ENCODE assay signal across 8 cellular contexts in the genomic region with DNA sequence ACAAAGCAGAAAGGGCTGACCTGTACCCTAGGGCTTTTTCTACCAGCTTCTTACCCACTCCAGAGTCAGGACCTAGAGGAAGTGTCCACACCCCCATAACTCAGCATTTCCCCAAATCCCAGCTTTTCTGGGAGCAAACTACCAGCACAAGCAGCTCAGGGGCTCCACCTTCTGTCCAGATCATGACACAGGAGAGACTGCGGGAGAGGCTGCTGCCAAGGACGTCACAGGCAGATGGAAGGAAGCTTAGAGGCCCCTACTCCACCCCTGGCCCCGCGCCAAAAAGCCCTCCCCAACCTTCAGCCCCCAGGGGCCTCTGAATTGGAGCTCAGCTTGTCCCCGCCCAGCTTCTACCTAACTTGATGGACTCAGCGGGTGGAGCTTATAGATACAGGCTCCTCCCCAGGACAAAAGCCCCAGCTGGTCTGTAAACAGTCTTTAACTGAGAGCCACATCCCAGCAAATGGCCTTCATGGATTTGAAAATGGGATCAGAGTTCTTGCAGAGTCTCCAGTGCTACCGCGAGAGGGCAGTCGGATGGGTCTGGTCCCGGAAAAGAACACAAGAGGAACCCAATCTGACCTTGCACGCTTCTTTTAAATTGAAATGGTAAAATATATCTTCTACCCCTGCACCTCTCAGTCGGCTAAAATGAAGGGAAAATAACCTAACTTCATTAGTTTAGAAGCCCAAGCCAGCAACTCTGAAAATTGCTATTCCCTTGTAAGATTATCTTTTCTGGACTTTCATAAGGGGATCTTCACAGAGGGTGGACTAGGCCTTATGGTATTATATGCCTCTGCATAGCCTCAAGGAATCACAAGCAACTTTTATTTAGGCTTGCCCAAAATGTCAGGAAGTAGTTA. TPM values are rescaled to one million over a fixed set of nuclear protein-coding genes. Genes with fewer than 3 reads are reported as not detected.
DNase-seq lines count a peak whose midpoint lies in the region; ATAC-seq and TF ChIP-seq lines count a peak whose summit lies in the region.

No MANE protein-coding gene starts in this region.

- in situ Hi-C loops in IMR-90 (cut with MboI; ENCODE audit: low sequenced_read_pairs) = loop anchor here (10.0 kb wide), 1 partner anchor 368 kb away; a partner anchor contains a TSS

- peaks cover 38% of the 10 kb centered on the region for H4K20me1 ChIP-seq in IMR-90 (ENCODE audit: insufficient read depth, low read length)

- peak overlapping the region; percentile 62 for H4K5ac ChIP-seq in IMR-90 (ENCODE audit: low read depth, low read length)

- H3K27me3 ChIP-seq in IMR-90 (ENCODE audit: control insufficient read depth, insufficient read depth, low read length) (no peaks in the 10 kb centered on the region), muscle layer of duodenum (ENCODE audit: low read depth, low read length) (no peaks in the 10 kb centered on the region)

- WGBS in IMR-90 (ENCODE audit: extremely low coverage in 2 of 2, insufficient read length in 1 of 2), 2 experiments = 0% methylated on average over 1 of the region's 12 CpGs; no CpG with 5 or more reads in 1 of the 2 experiments

- peak overlapping the region; percentile 69 to 98; a peak in 3 of 4 replicates for H4K8ac ChIP-seq in IMR-90 (ENCODE audit: low read depth in 2 of 2, low read length in 2 of 2)

- H3K27me3 Mint-ChIP-seq in activated T-cell treated with anti-CD3 and anti-CD28 coated beads, Interleukin-2, amount 50 U/mL, for 4 hours (ENCODE audit: low read depth) = no peaks in the 10 kb centered on the region

- peak overlapping the region; percentile 94 for H3K4me2 ChIP-seq in IMR-90 (ENCODE audit: low read depth, low read length)

- DNase-seq in DMS153 treated with DMSO at 0.1 percent for 48 hours (lab: John Stamatoyannopoulos, UW; ENCODE audit: unreplicated experiment) (peak; percentile 99), IMR-90 (peak; percentile 100), OCI-M2 (lab: John Stamatoyannopoulos, UW; ENCODE audit: unreplicated experiment) (peak; percentile 98)
- peak; percentile 84 for DNase-seq in activated T-cell treated with anti-CD3 and anti-CD28 coated beads, Interleukin-2, amount 50 U/mL, for 4 hours
- peak; percentile 72 to 95 for DNase-seq in stimulated activated CD8-positive, alpha-beta memory T cell treated with anti-CD3 and anti-CD28 coated beads, Interleukin-7, amount 100 ng/mL, for 48 hours (ENCODE audit: extremely low read depth in 1 of 2, low read depth in 1 of 2)

- peak; percentile 82 for TF ChIP-seq CTCF in IMR-90 (conservative IDR thresholded peaks at IDR 0.05; ENCODE audit: low read depth, low read length)

- H4K91ac ChIP-seq in IMR-90 (ENCODE audit: insufficient read depth, low read depth, low read length) = peak overlapping the region; percentile 98

- peaks cover 54% of the 10 kb centered on the region for H3K4me1 Mint-ChIP-seq in activated T-cell treated with anti-CD3 and anti-CD28 coated beads, Interleukin-2, amount 50 U/mL, for 4 hours (ENCODE audit: low read depth)

- H3K9me3 ChIP-seq in IMR-90 (ENCODE audit: control insufficient read depth, insufficient read depth, low read length) (no peaks in the 10 kb centered on the region), muscle layer of duodenum (ENCODE audit: control insufficient read depth in 1 of 2, low read length in 2 of 2) (no peaks in the 10 kb centered on the region)

- peak overlapping the region; percentile 96 for H2AFZ ChIP-seq in IMR-90 (replicated peaks; ENCODE audit: low read length, poor library complexity)

- POLR2A ChIA-PET in IMR-90 (lab: Charles Lee; ENCODE audit: unreplicated experiment) = interaction anchor here (1.0 to 1.4 kb wide), 6 partner anchors 9 to 115 kb away, joined by 3 to 7 read pairs (median 6); a partner anchor contains a TSS

- H3K27ac ChIP-seq in IMR-90 (ENCODE audit: insufficient read depth, low read length) (peak overlapping the region; percentile 84), muscle layer of duodenum (ENCODE audit: low read length) (peak overlapping the region; percentile 98)

- CTCF ChIA-PET in IMR-90 (lab: Yijun Ruan, JAX) = interaction anchor here (0.5 to 2.5 kb wide), 40 partner anchors 9 to 528 kb away, joined by 3 to 27 read pairs (median 4); a partner anchor contains a TSS

- peaks cover 22% of the 10 kb centered on the region for H3K36me3 Mint-ChIP-seq in activated T-cell treated with anti-CD3 and anti-CD28 coated beads, Interleukin-2, amount 50 U/mL, for 4 hours (ENCODE audit: insufficient read depth)

- peak overlapping the region; percentile 45 for H2BK20ac ChIP-seq in IMR-90 (ENCODE audit: low read depth, low read length)

- H2AK9ac ChIP-seq in IMR-90 (replicated peaks; ENCODE audit: low read depth, low read length, poor library complexity) = peak overlapping the region; percentile 100

- peak overlapping the region; percentile 96 for H3K4me3 Mint-ChIP-seq in activated T-cell treated with anti-CD3 and anti-CD28 coated beads, Interleukin-2, amount 50 U/mL, for 4 hours

- peak overlapping the region; percentile 69 for H3K4me3 ChIP-seq in IMR-90 (ENCODE audit: insufficient read depth, low read depth, low read length)
- peak overlapping the region; percentile 80 to 89 for H3K4me3 ChIP-seq in muscle layer of duodenum (ENCODE audit: low read depth in 1 of 2, low read length in 2 of 2)

- peak overlapping the region; percentile 98 for H3K4ac ChIP-seq in IMR-90 (ENCODE audit: low read depth, low read length)

- intact Hi-C loops in IMR-90 (cut with micrococcal nuclease) = loop anchor here (1.0 to 5.0 kb wide), 4 partner anchors 40 to 124 kb away; a partner anchor contains a TSS

- H3K4me1 ChIP-seq in IMR-90 (ENCODE audit: control insufficient read depth, insufficient read depth, low read length) (peaks cover 10% of the 10 kb centered on the region), muscle layer of duodenum (ENCODE audit: control insufficient read depth in 1 of 2, insufficient read depth in 2 of 2, low read length in 2 of 2) (peaks cover 22 to 47% of the 10 kb centered on the region in 2 donors)

- dilution Hi-C loops in IMR-90 (cut with HindIII; ENCODE audit: low sequenced_read_pairs, unreplicated experiment) = no loop called here

- peak overlapping the region; percentile 87 for H2BK5ac ChIP-seq in IMR-90 (ENCODE audit: low read depth, low read length, poor library complexity, severe bottlenecking)

- peaks cover 14% of the 10 kb centered on the region for H3K9me1 ChIP-seq in IMR-90 (ENCODE audit: insufficient read depth, low read length)

- peaks cover 16 to 45% of the 10 kb centered on the region in 2 experiments for H3K79me1 ChIP-seq in IMR-90 (ENCODE audit: low read depth in 1 of 2, low read length in 2 of 2)

- H3K36me3 ChIP-seq in IMR-90 (ENCODE audit: control insufficient read depth, insufficient read depth, low read length) (peaks cover 27% of the 10 kb centered on the region), muscle layer of duodenum (ENCODE audit: control insufficient read depth in 1 of 2, insufficient read depth in 2 of 2, low read length in 2 of 2) (peaks cover 30 to 37% of the 10 kb centered on the region in 2 donors)

- peak overlapping the region; percentile 94 for H3K56ac ChIP-seq in IMR-90 (ENCODE audit: extremely low read depth, insufficient read depth, low read length)

- BruUV-seq in IMR-90 (replicated peaks; lab: Mats Ljungman, UMichigan) = no TSS peak

- ATAC-seq in GM21528 (IDR thresholded peaks at IDR 0.05; ENCODE audit: low FRiP score, unreplicated experiment) (peak; percentile 58), IMR-90 (ENCODE audit: low read depth) (peak; percentile 81), esophagus mucosa (peak; percentile 77)
- ATAC-seq in activated T-cell treated with anti-CD3 and anti-CD28 coated beads, Interleukin-2, amount 50 U/mL, for 4 hours = peak; percentile 60 to 65

- peak overlapping the region; percentile 76 for H3K9ac ChIP-seq in IMR-90 (ENCODE audit: low read depth, low read length)

- peak overlapping the region; percentile 85 for H2BK120ac ChIP-seq in IMR-90 (ENCODE audit: low read depth, low read length)

- H3K14ac ChIP-seq in IMR-90 (replicated peaks; ENCODE audit: low read depth, low read length) = peak overlapping the region; percentile 85

- H3K18ac ChIP-seq in IMR-90 (ENCODE audit: low read depth, low read length) = peak overlapping the region; percentile 60

- no peak for TF ChIP-seq POLR2A in IMR-90 (IDR thresholded peaks at IDR 0.05; ENCODE audit: low read depth, low read length)

- H3K9me3 Mint-ChIP-seq in activated T-cell treated with anti-CD3 and anti-CD28 coated beads, Interleukin-2, amount 50 U/mL, for 4 hours = no peaks in the 10 kb centered on the region

- peak overlapping the region; percentile 98 for H2AK5ac ChIP-seq in IMR-90 (ENCODE audit: low read depth, low read length)

- peak; percentile 79 for TF ChIP-seq RAD21 in IMR-90 (IDR thresholded peaks at IDR 0.05; ENCODE audit: low read length)

- H3K23ac ChIP-seq in IMR-90 (ENCODE audit: low read depth, low read length) = peak overlapping the region; percentile 92

- peak overlapping the region; percentile 60; the same call in 2 of the 3 replicates for H2BK15ac ChIP-seq in IMR-90 (ENCODE audit: low read depth, low read length)

TF ChIP-seq in IMR-90, 13 proteins besides CTCF, POLR2A, EP300 and RAD21 (continues in another document):
- TF ChIP-seq SMC3 (IDR thresholded peaks at IDR 0.05; ENCODE audit: low read depth, low read length) (peak; percentile 46), CHD1 (IDR thresholded peaks at IDR 0.05; ENCODE audit: low read depth, low read length) (no peak), MXI1 (IDR thresholded peaks at IDR 0.05; ENCODE audit: borderline replicate concordance, low read depth, low read length) (0 out of 2 replicates have a peak, but pooled peaks have one; percentile 17), CEBPB (IDR thresholded peaks at IDR 0.05; ENCODE audit: low read depth, low read length) (no peak)

RNA-seq across cellular contexts. Expression of a gene that starts 6.8 kb away (rescaled TPM):
- 15.4 and 15.6 TPM in 2 replicates for total RNA-seq in IMR-90 (2012; rRNA removed)
- 42.8 and 48.6 TPM in 2 replicates for polyA plus RNA-seq in IMR-90 (2012; rRNA removed)
- 12.8 and 18.2 TPM in 2 replicates for polyA plus RNA-seq in IMR-90 (2012; cell fraction: cytosol; rRNA removed)
- polyA plus RNA-seq in IMR-90 (2012; cell fraction: nucleus; rRNA removed; ENCODE audit: low replicate concordance) = 111 and 143 TPM in 2 replicates
- 10 to 100 TPM; 53.0 to 64.9 (median 64.5) TPM for total RNA-seq in activated T-cell treated with anti-CD3 and anti-CD28 coated beads, Interleukin-2, amount 50 U/mL, for 4 hours
- total RNA-seq in esophagus mucosa = 49.9 TPM

RNA-seq across cellular contexts. Expression of a gene that starts 8.9 kb away (rescaled TPM):
- total RNA-seq in IMR-90 (2012; rRNA removed) (795 and 812 TPM in 2 replicates), esophagus mucosa (674 TPM)
- 853 and 915 TPM in 2 replicates for polyA plus RNA-seq in IMR-90 (2012; rRNA removed)
- polyA plus RNA-seq in IMR-90 (2012; cell fraction: cytosol; rRNA removed) = 464 and 534 TPM in 2 replicates
- 245 and 449 TPM in 2 replicates for polyA plus RNA-seq in IMR-90 (2012; cell fraction: nucleus; rRNA removed; ENCODE audit: low replicate concordance)
- total RNA-seq in activated T-cell treated with anti-CD3 and anti-CD28 coated beads, Interleukin-2, amount 50 U/mL, for 4 hours = 1,000 to 10,000 TPM in 1 of 3 donors, 100 to 1,000 TPM in 2; 885 to 1,118 (median 953) TPM

RNA-seq across cellular contexts. Expression of a gene that starts 51.2 kb away (rescaled TPM):
- total RNA-seq in IMR-90 (2012; rRNA removed) (42.7 and 101 TPM in 2 replicates), esophagus mucosa (153 TPM)
- polyA plus RNA-seq in IMR-90 (2012; rRNA removed) = 70.4 and 73.2 TPM in 2 replicates
- 24.6 and 33.9 TPM in 2 replicates for polyA plus RNA-seq in IMR-90 (2012; cell fraction: cytosol; rRNA removed)
- 13.9 and 18.5 TPM in 2 replicates for polyA plus RNA-seq in IMR-90 (2012; cell fraction: nucleus; rRNA removed; ENCODE audit: low replicate concordance)
- 100 to 1,000 TPM; 343 to 400 (median 399) TPM for total RNA-seq in activated T-cell treated with anti-CD3 and anti-CD28 coated beads, Interleukin-2, amount 50 U/mL, for 4 hours

Comparison
In these comparisons a context has a peak if more than half of its experiments do, and no peak if none do; other contexts are left out.
1. Peak in every context shown above with its lines: DNase-seq, ATAC-seq, H3K4me3 ChIP-seq and H3K27ac ChIP-seq.